ENCODE assay signal across 10 cellular contexts in the genomic region with DNA sequence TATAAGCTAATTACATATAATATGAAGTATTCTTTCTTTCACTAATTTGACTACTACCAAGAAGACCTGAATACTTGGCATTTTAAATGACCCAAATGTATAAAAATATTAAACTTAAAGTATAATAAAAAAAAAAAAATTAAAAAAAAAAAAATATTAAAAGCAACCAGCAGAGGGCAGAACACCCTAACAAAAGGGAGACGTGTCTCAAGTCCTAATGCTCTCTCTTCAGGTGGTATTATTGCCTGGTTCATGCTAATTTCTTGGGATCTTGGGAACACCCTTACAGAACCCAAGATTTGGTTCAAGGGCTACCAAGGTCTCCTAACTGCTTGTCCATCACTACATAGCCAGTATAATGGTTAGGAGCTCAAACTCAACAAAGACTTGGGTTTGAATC.
DNase-seq lines count a peak whose midpoint lies in the region; ATAC-seq, FAIRE-seq and TF ChIP-seq lines count a peak whose summit lies in the region.
"Had no signal": no experiment of that assay in that cellular context is flagged by ENCODE, and none has a peak within 500 bp of the region (broad histone marks: within the 10 kb centered on the region; RNA-seq: fewer than 3 reads in every experiment).

No MANE protein-coding gene starts in this region.

- peaks cover 17% of the 10 kb centered on the region for H3K27me3 Mint-ChIP-seq in activated CD4-positive, alpha-beta T cell treated with anti-CD3 and anti-CD28 coated beads for 36 hours

- H3K27ac Mint-ChIP-seq in activated CD4-positive, alpha-beta T cell treated with anti-CD3 and anti-CD28 coated beads for 36 hours, result no peak overlapping the region
- H3K27ac Mint-ChIP-seq: naive B cell had no signal

- H4K8ac ChIP-seq in mesenchymal stem cell (ENCODE audit: low read length), result no peak overlapping the region

- H2BK12ac ChIP-seq in mesenchymal stem cell (ENCODE audit: low read length in 2 of 2), result no peak overlapping the region

- peak; percentile 25 for TF ChIP-seq CTCF in astrocyte of the spinal cord (IDR thresholded peaks at IDR 0.05; ENCODE audit: low read depth, low read length)

- 0% methylated on average over 1 of the region's 1 CpG for WGBS in mesenchymal stem cell

- no peak overlapping the region for H3K4ac ChIP-seq in mesenchymal stem cell (ENCODE audit: low read depth in 1 of 2, low read length in 2 of 2)

- no peak overlapping the region for H2AFZ ChIP-seq in mesenchymal stem cell (ENCODE audit: low read depth, low read length)

- no peaks in the 10 kb centered on the region for H3K36me3 Mint-ChIP-seq in activated CD4-positive, alpha-beta T cell treated with anti-CD3 and anti-CD28 coated beads for 36 hours (ENCODE audit: low read depth)
- H3K36me3 Mint-ChIP-seq: naive B cell had no signal

- H3K4me1 Mint-ChIP-seq in activated CD4-positive, alpha-beta T cell treated with anti-CD3 and anti-CD28 coated beads for 36 hours, result peaks cover 1% of the 10 kb centered on the region

- H3K23ac ChIP-seq in mesenchymal stem cell (ENCODE audit: low read length in 2 of 2), result no peak overlapping the region

- DNase-seq in EH (ENCODE audit: low read depth), result peak; percentile 14
- DNase-seq in HTR-8/SVneo (ENCODE audit: insufficient read length, low spot score), result peak; percentile 15
- DNase-seq in astrocyte of the spinal cord (ENCODE audit: low read depth, low spot score), result peak; percentile 24
- DNase-seq in mesenchymal stem cell, result peak; percentile 45
- DNase-seq in nucleus accumbens (lab: John Stamatoyannopoulos, UW), result no peak
- no peak for DNase-seq in activated effector memory CD4-positive, alpha-beta T cell treated with Interleukin-2 at 50 U/mL for 16 hours
- DNase-seq in activated CD4-positive, alpha-beta T cell treated with anti-CD3 and anti-CD28 coated beads for 36 hours, result no peak
- no peak for DNase-seq in activated CD4-positive, alpha-beta T cell treated with anti-CD3 and anti-CD28 coated beads for 48 hours
- DNase-seq: naive B cell had no signal

- no peak overlapping the region for H3K9ac ChIP-seq in mesenchymal stem cell (ENCODE audit: low read length)

- no peak overlapping the region for H3K4me3 ChIP-seq in astrocyte of the spinal cord (ENCODE audit: low read depth, low read length)
- H3K4me3 ChIP-seq in mesenchymal stem cell (ENCODE audit: insufficient read depth in 1 of 2, low read depth in 1 of 2, low read length in 2 of 2), result no peak overlapping the region
- H3K4me3 ChIP-seq: SK-N-MC had no signal

- no peak overlapping the region for H3K14ac ChIP-seq in mesenchymal stem cell (ENCODE audit: low read length in 2 of 2)

- H3K4me2 ChIP-seq in mesenchymal stem cell (ENCODE audit: low read length, poor library complexity, severe bottlenecking), result no peak overlapping the region

- H3K27ac ChIP-seq in mesenchymal stem cell (ENCODE audit: low read length, poor library complexity, severe bottlenecking), result no peak overlapping the region
- H3K27ac ChIP-seq: SK-N-MC had no signal

- no peak overlapping the region for H2BK15ac ChIP-seq in mesenchymal stem cell (ENCODE audit: low read depth, poor library complexity, severe bottlenecking)

- H3K18ac ChIP-seq in mesenchymal stem cell (ENCODE audit: low read depth in 1 of 2, low read length in 2 of 2), result no peak overlapping the region

- no peaks in the 10 kb centered on the region for H3K9me3 ChIP-seq in mesenchymal stem cell (ENCODE audit: control insufficient read depth, low read length)

- no peaks in the 10 kb centered on the region for H3K36me3 ChIP-seq in mesenchymal stem cell (ENCODE audit: control insufficient read depth in 1 of 2, insufficient read depth in 2 of 2, low read depth in 1 of 2, low read length in 2 of 2)

- no peak overlapping the region for H2BK120ac ChIP-seq in mesenchymal stem cell (ENCODE audit: low read depth, low read length)

- peaks cover 3% of the 10 kb centered on the region in 2 experiments for H3K27me3 ChIP-seq in mesenchymal stem cell (ENCODE audit: control insufficient read depth in 1 of 2, insufficient read depth in 1 of 2, low read length in 2 of 2)

- intact Hi-C loops in activated CD4-positive, alpha-beta T cell treated with anti-CD3 and anti-CD28 coated beads for 36 hours (cut with DNase I, micrococcal nuclease), result loop anchor here (1.0 to 10.0 kb wide), 2 partner anchors 705 to 820 kb away; no protein-coding TSS in a partner anchor

- ATAC-seq in activated CD4-positive, alpha-beta T cell treated with anti-CD3 and anti-CD28 coated beads for 36 hours, result no peak

- no peaks in the 10 kb centered on the region for H3K9me3 Mint-ChIP-seq in activated CD4-positive, alpha-beta T cell treated with anti-CD3 and anti-CD28 coated beads for 36 hours (ENCODE audit: low read depth)

- in situ Hi-C loops in astrocyte of the spinal cord (cut with HindIII; ENCODE audit: low sequenced_read_pairs), result no loop called here

- H3K4me3 Mint-ChIP-seq in activated CD4-positive, alpha-beta T cell treated with anti-CD3 and anti-CD28 coated beads for 36 hours, result no peak overlapping the region
- H3K4me3 Mint-ChIP-seq: naive B cell had no signal

- CTCF ChIA-PET in activated CD4-positive, alpha-beta T cell treated with anti-CD3 and anti-CD28 coated beads for 36 hours (lab: Charles Lee), result interaction anchor here (0.6 to 1.2 kb wide), 4 partner anchors 811 to 925 kb away, joined by 3 read pairs; no protein-coding TSS in a partner anchor

- H2BK5ac ChIP-seq in mesenchymal stem cell (ENCODE audit: low read depth, low read length, poor library complexity, severe bottlenecking), result no peak overlapping the region

- no peak overlapping the region for H2AK5ac ChIP-seq in mesenchymal stem cell (ENCODE audit: low read length, severe bottlenecking)

- POLR2A ChIA-PET in activated CD4-positive, alpha-beta T cell treated with anti-CD3 and anti-CD28 coated beads for 36 hours (lab: Charles Lee), result no interaction called here

- no peak for FAIRE-seq in HTR-8/SVneo (lab: Jason Lieb, UNC)

- H3K4me1 ChIP-seq in mesenchymal stem cell (ENCODE audit: control insufficient read depth, insufficient read depth, low read depth, low read length), result no peaks in the 10 kb centered on the region

- no peaks in the 10 kb centered on the region for H3K79me1 ChIP-seq in mesenchymal stem cell (replicated peaks; ENCODE audit: low read length, poor library complexity, severe bottlenecking)

- no peak overlapping the region for H4K91ac ChIP-seq in mesenchymal stem cell (ENCODE audit: low read length)

Comparison
In these comparisons a context has a peak if more than half of its experiments do, and no peak if none do; other contexts are left out.
1. DNase-seq: peak in EH (single experiment), HTR-8/SVneo (single experiment), astrocyte of the spinal cord (single experiment) and mesenchymal stem cell (single experiment); none in nucleus accumbens (0 of 56), activated effector memory CD4-positive, alpha-beta T cell treated with Interleukin-2 at 50 U/mL for 16 hours (single experiment), activated CD4-positive, alpha-beta T cell treated with anti-CD3 and anti-CD28 coated beads for 36 hours (single experiment) and activated CD4-positive, alpha-beta T cell treated with anti-CD3 and anti-CD28 coated beads for 48 hours (single experiment).